In genomic region chr7:14855033-14855794, GRCh38 we compare ENCODE assay signal across 35 cellular contexts. TPM values are rescaled to one million over a fixed set of nuclear protein-coding genes. Genes with fewer than 3 reads are reported as not detected.
"Had no signal": no experiment of that assay in that cellular context is flagged by ENCODE, and none has a peak within 500 bp of the region (broad histone marks: within the 10 kb centered on the region; RNA-seq: fewer than 3 reads in every experiment).

No MANE protein-coding gene starts in this region.

- H3K79me2 ChIP-seq: hepatocyte, parathyroid adenoma had no signal

- H3K4me3 ChIP-seq: adrenal gland, body of pancreas, gastrocnemius medialis, hepatocyte, neural progenitor cell, stomach, thyroid gland, upper lobe of left lung, vagina had no signal

- H2AFZ ChIP-seq: hepatocyte, neural progenitor cell, parathyroid adenoma had no signal

- FAIRE-seq: keratinocyte, TTC549 had no signal

- H3K36me3 ChIP-seq: adrenal gland, gastrocnemius medialis, neural progenitor cell, stomach, thyroid gland, upper lobe of left lung, vagina had no signal

- H3K4me2 ChIP-seq: hepatocyte, neural progenitor cell had no signal

- H3K9ac ChIP-seq: neural progenitor cell, parathyroid adenoma had no signal

- DNase-seq: activated CD4-positive, alpha-beta memory T cell treated with anti-CD3 and anti-CD28 coated beads for 36 hours; activated CD4-positive, alpha-beta T cell treated with anti-CD3 and anti-CD28 coated beads, Interleukin-2, amount 10 ng/mL, durations not matched to agents 24 days and 14 days; activated CD8-positive, alpha-beta memory T cell treated with anti-CD3 and anti-CD28 coated beads, Interleukin-2, amount 50 U/mL, for 4 hours; activated effector memory CD4-positive, alpha-beta T cell treated with anti-CD3 and anti-CD28 coated beads, Interleukin-2, amount 50 U/mL, for 16 hours; activated naive CD4-positive, alpha-beta T cell treated with anti-CD3 and anti-CD28 coated beads for 36 hours; activated naive CD8-positive, alpha-beta T cell treated with anti-CD3 and anti-CD28 coated beads for 36 hours; activated T-cell treated with anti-CD3 and anti-CD28 coated beads, Interleukin-2, amount 50 U/mL, for 1 hour; adrenal gland; aorta; body of pancreas; cortex of kidney; effector memory CD8-positive, alpha-beta T cell; erythroblast; gastrocnemius medialis; glutamatergic neuron; left cardiac atrium; natural killer cell; occipital lobe; stimulated activated CD4-positive, alpha-beta T cell treated with anti-CD3 and anti-CD28 coated beads, Interleukin-15, amount 100 ng/mL, for 24 hours; stimulated activated CD4-positive, alpha-beta T cell treated with anti-CD3 and anti-CD28 coated beads, Interleukin-2, amount 100 ng/mL, for 24 hours; stimulated activated naive B cell treated with anti-CD40 and anti-IgM and Interleukin-4, amounts not matched to agents 10 μg/mL and 1 μg/mL and 100 μg/mL, for 72 hours; stomach; T-helper 9 cell; thyroid gland; upper lobe of left lung had no signal

- H3K27me3 ChIP-seq: adrenal gland, body of pancreas, gastrocnemius medialis, hepatocyte, neural progenitor cell, stomach, thyroid gland, upper lobe of left lung, vagina had no signal

- H3K9me3 ChIP-seq: adrenal gland, body of pancreas, gastrocnemius medialis, stomach, thyroid gland, upper lobe of left lung, vagina had no signal

- H3K27ac ChIP-seq: adrenal gland, body of pancreas, hepatocyte, neural progenitor cell, parathyroid adenoma, stomach, thyroid gland, upper lobe of left lung, vagina, VCaP had no signal

- H3K4me1 ChIP-seq: adrenal gland, body of pancreas, neural progenitor cell, parathyroid adenoma, thyroid gland, upper lobe of left lung, vagina had no signal

- ATAC-seq: body of pancreas; effector memory CD8-positive, alpha-beta T cell; natural killer cell; sciatic nerve; stimulated activated naive B cell treated with anti-CD40 and anti-IgM and Interleukin-4, amounts not matched to agents 10 μg/mL and 1 μg/mL and 100 μg/mL, for 72 hours had no signal

RNA-seq across cellular contexts. Expression of gene DGKB, which starts 47.3 kb away (rescaled TPM):
- total RNA-seq: activated CD4-positive, alpha-beta memory T cell treated with anti-CD3 and anti-CD28 coated beads for 36 hours; activated CD4-positive, alpha-beta T cell treated with anti-CD3 and anti-CD28 coated beads, Interleukin-2, amount 10 ng/mL, durations not matched to agents 24 days and 14 days; activated CD8-positive, alpha-beta memory T cell treated with anti-CD3 and anti-CD28 coated beads for 36 hours; activated naive CD4-positive, alpha-beta T cell treated with anti-CD3 and anti-CD28 coated beads for 36 hours; activated naive CD8-positive, alpha-beta T cell treated with anti-CD3 and anti-CD28 coated beads for 36 hours; activated T-helper 1 cell treated with anti-CD3 and anti-CD28 coated beads, Interleukin-12 subunit alpha, Interleukin-12 subunit beta, Interleukin-2, Interleukin-4 antibody, amounts not matched to agents 30 ng/mL and 10 ng/mL and 1 ng/mL, durations not matched to agents 14 hours and 24 hours and 36 hours; natural killer cell had no signal
- polyA plus RNA-seq: aorta had no signal
